Comparison of ENCODE assay signal across 20 cellular contexts in the genomic region with DNA sequence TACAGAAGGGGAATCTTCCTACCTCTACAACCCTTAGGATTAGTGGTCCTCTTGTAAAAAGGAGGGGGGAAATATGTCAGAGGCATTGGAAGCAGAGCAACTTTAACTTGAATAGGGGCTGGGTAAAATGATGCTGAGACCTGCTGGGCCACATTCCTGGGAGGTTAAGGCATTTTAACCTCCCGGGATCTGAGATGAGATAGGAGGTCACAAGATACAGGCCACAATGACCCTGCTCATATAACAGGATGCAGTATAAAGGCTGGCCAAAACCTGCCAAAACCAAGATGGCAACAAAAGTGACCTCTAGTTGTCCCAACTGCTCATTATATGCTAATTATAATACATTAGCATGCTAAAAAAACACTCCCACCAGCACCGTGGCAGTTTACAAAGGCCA. TPM values are rescaled to one million over a fixed set of nuclear protein-coding genes. Genes with fewer than 3 reads are reported as not detected.
"Had no signal": no experiment of that assay in that cellular context is flagged by ENCODE, and none has a peak within 500 bp of the region (broad histone marks: within the 10 kb centered on the region; RNA-seq: fewer than 3 reads in every experiment).

No MANE protein-coding gene starts in this region.

- H3K36me3 ChIP-seq: breast epithelium, esophagus squamous epithelium, heart right ventricle, lower lobe of right lung, neutrophil, pancreas, WERI-Rb-1 had no signal

- H3K9me3 ChIP-seq: breast epithelium, esophagus squamous epithelium, heart right ventricle, lower lobe of right lung, neutrophil, pancreas had no signal

- ATAC-seq: activated T-cell treated with anti-CD3 and anti-CD28 coated beads, Interleukin-2, amount 50 U/mL, for 72 hours; heart right ventricle; left cardiac atrium; natural killer cell treated with Interleukin-12 subunit alpha and Interleukin-12 subunit beta and Interleukin-15 and Interleukin-18, amount 100 ng/mL, for 72 hours had no signal

- H3K4me3 ChIP-seq: breast epithelium, coronary artery, esophagus squamous epithelium, heart right ventricle, lower lobe of right lung, pancreas had no signal

- H3K4me3 Mint-ChIP-seq: activated T-cell treated with anti-CD3 and anti-CD28 coated beads, Interleukin-2, amount 50 U/mL, for 72 hours; mesothelial cell of epicardium; natural killer cell treated with Interleukin-12 subunit alpha and Interleukin-12 subunit beta and Interleukin-15 and Interleukin-18, amount 100 ng/mL, for 72 hours had no signal

- H3K9me3 Mint-ChIP-seq: natural killer cell treated with Interleukin-12 subunit alpha and Interleukin-12 subunit beta and Interleukin-15 and Interleukin-18, amount 100 ng/mL, for 72 hours had no signal

- FAIRE-seq: pancreas had no signal

- H3K4me1 Mint-ChIP-seq: mesothelial cell of epicardium had no signal

- H3K27me3 ChIP-seq: breast epithelium, pancreas had no signal

- H3K27ac ChIP-seq: breast epithelium, coronary artery, esophagus squamous epithelium, heart right ventricle, neutrophil, WERI-Rb-1 had no signal

- DNase-seq: activated CD4-positive, alpha-beta T cell treated with anti-CD3 and anti-CD28 coated beads for 1 hour; activated effector memory CD4-positive, alpha-beta T cell treated with anti-CD3 and anti-CD28 coated beads, Interleukin-2, amount 50 U/mL, for 16 hours; activated naive CD4-positive, alpha-beta T cell treated with anti-CD3 and anti-CD28 coated beads, Interleukin-2, amount 50 U/mL, for 16 hours; activated T-cell treated with anti-CD3 and anti-CD28 coated beads, Interleukin-2, amount 50 U/mL, for 72 hours; esophagus squamous epithelium; heart right ventricle; pancreas; stimulated activated CD4-positive, alpha-beta T cell treated with anti-CD3 and anti-CD28 coated beads, Interleukin-12 subunit alpha, Interleukin-12 subunit beta, amount 100 ng/mL, for 4 hours; stimulated activated CD4-positive, alpha-beta T cell treated with anti-CD3 and anti-CD28 coated beads, Interleukin-1b, Interleukin-23, amount 100 ng/mL, for 48 hours; stimulated activated CD8-positive, alpha-beta memory T cell treated with anti-CD3 and anti-CD28 coated beads, Interleukin-4, amount 100 ng/mL, for 48 hours; stimulated activated naive CD4-positive, alpha-beta T cell; T-helper 2 cell; WERI-Rb-1 had no signal

- H3K27ac Mint-ChIP-seq: activated T-cell treated with anti-CD3 and anti-CD28 coated beads, Interleukin-2, amount 50 U/mL, for 72 hours; mesothelial cell of epicardium; natural killer cell treated with Interleukin-12 subunit alpha and Interleukin-12 subunit beta and Interleukin-15 and Interleukin-18, amount 100 ng/mL, for 72 hours had no signal

RNA-seq across cellular contexts. Expression of a gene that starts 6.4 kb away (rescaled TPM):
- total RNA-seq: natural killer cell treated with Interleukin-12 subunit alpha and Interleukin-12 subunit beta and Interleukin-15 and Interleukin-18, amount 100 ng/mL, for 72 hours had no signal
